ENCODE assay signal across 9 cellular contexts in genomic region chr20:31704225-31705119, GRCh38. TPM values are rescaled to one million over a fixed set of nuclear protein-coding genes. Genes with fewer than 3 reads are reported as not detected.
A peak's percentile ranks its signal among the peaks of the same experiment; 100 is the strongest.
DNase-seq lines count a peak whose midpoint lies in the region; ATAC-seq lines count a peak whose summit lies in the region.
"Had no signal": no experiment of that assay in that cellular context is flagged by ENCODE, and none has a peak within 500 bp of the region (broad histone marks: within the 10 kb centered on the region; RNA-seq: fewer than 3 reads in every experiment).

No MANE protein-coding gene starts in this region.

- intact Hi-C loops in aorta (cut with DNase I): no loop called here

- H3K9me3 ChIP-seq in mesodermal cell (ENCODE audit: control insufficient read depth, low read length): no peaks in the 10 kb centered on the region
- H3K9me3 ChIP-seq in aorta (ENCODE audit: control insufficient read depth, low read length): no peaks in the 10 kb centered on the region

- WGBS in mesodermal cell (ENCODE audit: insufficient coverage in 2 of 2), 2 experiments: 88 to 96% methylated on average over 6 to 8 of the region's 11 CpGs
- 68 to 72% methylated on average over 11 of the region's 11 CpGs for WGBS in aorta, 2 donors

- no peak overlapping the region for H3K4me3 ChIP-seq in ACC112 (ENCODE audit: low read depth, low read length)
- H3K4me3 ChIP-seq in mesodermal cell (ENCODE audit: extremely low read depth, insufficient read depth, low read length, poor library complexity, severe bottlenecking): no peak overlapping the region
- H3K4me3 ChIP-seq in aorta (ENCODE audit: low read length in 2 of 2): no peak overlapping the region

- H3K36me3 ChIP-seq in ACC112 (ENCODE audit: insufficient read depth, low read length) (peaks cover 34% of the 10 kb centered on the region), mesodermal cell (ENCODE audit: control insufficient read depth, insufficient read depth, low read length) (peaks cover 74% of the 10 kb centered on the region), aorta (ENCODE audit: control insufficient read depth in 1 of 2, insufficient read depth in 2 of 2, low read length in 1 of 2) (peaks cover 0 to 10% of the 10 kb centered on the region in 2 donors)

- peak; percentile 49 for DNase-seq in LHCN-M2 (ENCODE audit: low read depth)
- peak; percentile 85 for DNase-seq in dermis blood vessel endothelial cell
- no peak for DNase-seq in aorta
- DNase-seq: WERI-Rb-1 had no signal

- H2AFZ ChIP-seq in ACC112 (ENCODE audit: low read length, unreplicated experiment): no peak overlapping the region

- H3K27ac ChIP-seq in ACC112 (ENCODE audit: low read depth, low read length) (peak overlapping the region; percentile 52), mesodermal cell (ENCODE audit: low read depth, low read length, severe bottlenecking) (peak overlapping the region; percentile 71), aorta (ENCODE audit: low read depth in 1 of 2, low read length in 2 of 2) (peak overlapping the region in 1 of 2 donors; percentile 49)
- H3K27ac ChIP-seq: WERI-Rb-1 had no signal

- H3K4me1 ChIP-seq in ACC112 (ENCODE audit: control insufficient read depth, insufficient read depth, low read length, unreplicated experiment) (peaks cover 65% of the 10 kb centered on the region), mesodermal cell (ENCODE audit: control insufficient read depth, insufficient read depth, low read length, poor library complexity, severe bottlenecking) (peaks cover 27% of the 10 kb centered on the region), aorta (ENCODE audit: control insufficient read depth in 1 of 2, insufficient read depth in 2 of 2, low read length in 2 of 2) (peaks cover 5 to 19% of the 10 kb centered on the region in 2 donors)

- no peak for ATAC-seq in aorta (ENCODE audit: low FRiP score)
- ATAC-seq in GM21717 (IDR thresholded peaks at IDR 0.05; ENCODE audit: unreplicated experiment): no peak
- ATAC-seq in HG03039 (IDR thresholded peaks at IDR 0.05; ENCODE audit: unreplicated experiment): no peak
- ATAC-seq in HG02642 (IDR thresholded peaks at IDR 0.05; ENCODE audit: poor library complexity, unreplicated experiment): no peak

- H3K27me3 ChIP-seq in ACC112 (ENCODE audit: insufficient read depth, low read length) (no peaks in the 10 kb centered on the region), aorta (ENCODE audit: control insufficient read depth in 1 of 2, insufficient read depth in 2 of 2, low read length in 1 of 2) (no peaks in the 10 kb centered on the region)

- peaks cover 90% of the 10 kb centered on the region for H3K79me2 ChIP-seq in ACC112 (ENCODE audit: control insufficient read depth, insufficient read depth, low read length, unreplicated experiment)

RNA-seq across cellular contexts. Expression of gene BCL2L1, which starts 18.2 kb away (rescaled TPM):
- 328 and 368 TPM in 2 replicates for total RNA-seq in LHCN-M2 (2014; rRNA removed)
- polyA plus RNA-seq in LHCN-M2 (2012): 240 TPM
- 46.1 and 62.9 TPM in 2 replicates for total RNA-seq in dermis blood vessel endothelial cell
- 39.7 TPM for polyA plus RNA-seq in mesodermal cell (2013, experiment 1 of 2)
- polyA plus RNA-seq in mesodermal cell (2013, experiment 2 of 2): 34.7 TPM
- total RNA-seq in aorta: 100 to 1,000 TPM in 1 of 2 donors, 10 to 100 TPM in 1; 69.1 to 107 TPM
- polyA plus RNA-seq in aorta: 100 to 1,000 TPM; 103 to 104 TPM

RNA-seq across cellular contexts. Expression of gene TPX2, which starts 34.6 kb away (rescaled TPM):
- total RNA-seq in LHCN-M2 (2014; rRNA removed) (188 and 191 TPM in 2 replicates), dermis blood vessel endothelial cell (16.5 and 81.7 TPM in 2 replicates), aorta (1 to 10 TPM in 1 of 2 donors, under 1 TPM in 1; 0.75 to 2.1 TPM)
- 62.4 TPM for polyA plus RNA-seq in LHCN-M2 (2012)
- polyA plus RNA-seq in mesodermal cell (2013, experiment 1 of 2): 94.0 TPM
- polyA plus RNA-seq in mesodermal cell (2013, experiment 2 of 2): 110 TPM
- polyA plus RNA-seq in aorta: 1 to 10 TPM; 1.6 to 5.4 TPM

Comparison
In these comparisons a context has a peak if more than half of its experiments do, and no peak if none do; other contexts are left out.
1. DNase-seq: peak in LHCN-M2 (single experiment) and dermis blood vessel endothelial cell (single experiment); none in aorta (0 of 2).